ENCODE assay signal across 14 cellular contexts in the genomic region with DNA sequence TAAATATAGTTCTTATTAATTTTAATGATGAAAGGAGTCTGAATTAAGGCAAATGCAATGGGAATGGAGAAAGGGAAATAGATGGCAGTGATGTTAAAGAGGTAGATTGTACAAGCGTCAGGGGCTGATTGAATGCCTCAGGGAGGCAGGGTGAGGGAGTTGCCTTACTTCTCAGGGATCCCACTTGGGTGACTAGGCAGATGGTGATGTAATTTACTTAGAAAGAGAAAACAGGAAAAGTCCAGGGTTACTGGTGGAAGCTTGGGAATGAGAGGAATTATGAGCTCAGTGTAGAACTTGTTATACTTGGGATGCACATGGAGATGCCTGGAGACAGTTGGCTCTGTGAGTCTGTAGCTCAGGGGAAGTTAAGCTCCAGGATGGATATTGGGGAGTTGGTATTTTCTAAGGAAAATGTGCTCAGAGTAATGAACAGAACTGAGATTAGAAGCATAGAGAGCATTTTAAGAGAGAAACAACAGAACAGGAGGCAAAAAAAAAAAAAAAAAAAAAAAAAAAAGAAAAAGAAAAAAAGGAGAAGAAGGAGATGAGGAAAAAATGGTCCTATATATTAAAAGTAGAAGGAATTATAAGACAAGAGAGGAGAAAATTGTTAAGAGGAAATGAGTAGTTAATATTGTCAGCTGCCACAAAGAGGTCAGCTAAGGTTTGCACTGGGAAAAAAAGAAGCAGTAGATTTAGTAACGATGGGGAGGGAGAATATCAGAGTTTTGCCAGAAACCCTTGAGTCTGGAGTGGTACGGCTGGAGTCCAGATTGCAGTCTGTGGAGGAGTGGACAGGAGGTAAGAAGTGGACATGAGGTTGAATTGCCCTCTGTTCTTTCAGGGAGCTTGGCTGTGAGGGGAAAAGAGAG.
DNase-seq lines count a peak whose midpoint lies in the region; ATAC-seq and TF ChIP-seq lines count a peak whose summit lies in the region.
"Had no signal": no experiment of that assay in that cellular context is flagged by ENCODE, and none has a peak within 500 bp of the region (broad histone marks: within the 10 kb centered on the region; RNA-seq: fewer than 3 reads in every experiment).

No MANE protein-coding gene starts in this region.

- no peak overlapping the region for H3K4me3 Mint-ChIP-seq in Calu3 (ENCODE audit: low read depth, unreplicated experiment)
- H3K4me3 Mint-ChIP-seq: CD8-positive, alpha-beta T cell had no signal

- no TSS peak for BruUV-seq in Calu3 (replicated peaks; lab: Mats Ljungman, UMichigan)

- no peak overlapping the region for H3K4me3 ChIP-seq in BJ (ENCODE audit: low read depth, low read length)
- H3K4me3 ChIP-seq: mucosa of descending colon, smooth muscle cell had no signal

- peaks cover 2% of the 10 kb centered on the region for H3K9me3 Mint-ChIP-seq in Calu3 (ENCODE audit: low read depth, unreplicated experiment)

- H3K36me3 ChIP-seq in BJ (ENCODE audit: control insufficient read depth, insufficient read depth, low read length), result no peaks in the 10 kb centered on the region

- H3K36me3 Mint-ChIP-seq in Calu3 (ENCODE audit: insufficient read depth, unreplicated experiment), result no peaks in the 10 kb centered on the region
- H3K36me3 Mint-ChIP-seq: CD8-positive, alpha-beta T cell had no signal

- TF ChIP-seq CTCF in BJ (IDR thresholded peaks at IDR 0.05; ENCODE audit: insufficient read depth, low read depth, low read length) (no peak), Calu3 (IDR thresholded peaks at IDR 0.05; ENCODE audit: unreplicated experiment) (no peak)

- DNase-seq in BJ (ENCODE audit: low read depth) (peak; percentile 76), MV-4-11 (lab: John Stamatoyannopoulos, UW) (peak; percentile 31), dedifferentiated amniotic fluid mesenchymal stem cell (ENCODE audit: extremely low spot score) (peak; percentile 62), myocyte (ENCODE audit: low read depth) (peak; percentile 36), NCI-H1436 treated with DMSO at 0.1 percent for 48 hours (lab: John Stamatoyannopoulos, UW) (no peak), Calu3 (no peak), NCI-H1417 treated with DMSO at 0.1 percent for 48 hours (lab: John Stamatoyannopoulos, UW) (no peak)
- DNase-seq: caudate nucleus; CD8-positive, alpha-beta T cell; NCI-H1694 treated with DMSO at 0.1 percent for 48 hours; T-helper 9 cell had no signal

- no peaks in the 10 kb centered on the region for H3K27me3 ChIP-seq in BJ (ENCODE audit: control insufficient read depth, insufficient read depth, low read length)

- H3K27me3 Mint-ChIP-seq in Calu3 (ENCODE audit: unreplicated experiment), result no peaks in the 10 kb centered on the region

- no peak for ATAC-seq in GM18498 (IDR thresholded peaks at IDR 0.05; ENCODE audit: unreplicated experiment)
- ATAC-seq: CD8-positive, alpha-beta T cell had no signal

- intact Hi-C loops in Calu3 (cut with micrococcal nuclease; ENCODE audit: unreplicated experiment), result no loop called here

- POLR2A ChIA-PET in BJ (lab: Charles Lee), result interaction anchor here (0.5 to 1.1 kb wide), 3 partner anchors 60 to 99 kb away, joined by 3 to 9 read pairs (median 4); no protein-coding TSS in a partner anchor

- no peaks in the 10 kb centered on the region for H3K4me1 Mint-ChIP-seq in Calu3 (ENCODE audit: low read depth, unreplicated experiment)

- CTCF ChIA-PET in BJ (lab: Yijun Ruan, JAX), result interaction anchor here (0.5 to 1.5 kb wide), 3 partner anchors 20 to 138 kb away, joined by 3 to 6 read pairs (median 3); no protein-coding TSS in a partner anchor
- CTCF ChIA-PET in Calu3 (lab: Charles Lee), result interaction anchor here (0.6 to 0.7 kb wide), 5 partner anchors 26 to 269 kb away, joined by 3 to 8 read pairs (median 4); no protein-coding TSS in a partner anchor

- H3K27ac Mint-ChIP-seq in Calu3 (ENCODE audit: unreplicated experiment), result no peak overlapping the region
- H3K27ac Mint-ChIP-seq: CD8-positive, alpha-beta T cell had no signal

Comparison
In these comparisons a context has a peak if more than half of its experiments do, and no peak if none do; other contexts are left out.
1. DNase-seq: peak in BJ (single experiment), MV-4-11 (single experiment), dedifferentiated amniotic fluid mesenchymal stem cell (single experiment) and myocyte (single experiment); none in NCI-H1436 treated with DMSO at 0.1 percent for 48 hours (single experiment), Calu3 (single experiment) and NCI-H1417 treated with DMSO at 0.1 percent for 48 hours (single experiment).